8 cellular contexts compared by ENCODE assay signal in genomic region chr14:90814806-90815566, GRCh38. TPM values are rescaled to one million over a fixed set of nuclear protein-coding genes. Genes with fewer than 3 reads are reported as not detected.
DNase-seq lines count a peak whose midpoint lies in the region; ATAC-seq and TF ChIP-seq lines count a peak whose summit lies in the region.

No MANE protein-coding gene starts in this region.

- H3K36me3 Mint-ChIP-seq in chondrocyte (ENCODE audit: low read depth) (no peaks in the 10 kb centered on the region), naive B cell (no peaks in the 10 kb centered on the region)

- peak overlapping the region; percentile 90 for H3K4me3 Mint-ChIP-seq in chondrocyte (ENCODE audit: unreplicated experiment)
- H3K4me3 Mint-ChIP-seq in naive B cell, result peak overlapping the region; percentile 54 to 95 (median 84)

- H3K4me3 ChIP-seq in ACC112 (ENCODE audit: low read depth, low read length) (peak overlapping the region; percentile 91), HUES64 (ENCODE audit: low read length) (peak overlapping the region; percentile 51)

- peaks cover 10% of the 10 kb centered on the region for H3K4me1 Mint-ChIP-seq in chondrocyte (ENCODE audit: low read depth)
- peaks cover 5 to 6% (median 6%) of the 10 kb centered on the region in 3 donors for H3K4me1 Mint-ChIP-seq in naive B cell

- H3K9me3 Mint-ChIP-seq in chondrocyte (ENCODE audit: low read depth) (no peaks in the 10 kb centered on the region), naive B cell (no peaks in the 10 kb centered on the region)

- H2AFZ ChIP-seq in ACC112 (ENCODE audit: low read length, unreplicated experiment), result peak overlapping the region; percentile 96

- H3K4me1 ChIP-seq in ACC112 (ENCODE audit: control insufficient read depth, insufficient read depth, low read length, unreplicated experiment), result peaks cover 5% of the 10 kb centered on the region
- H3K4me1 ChIP-seq in HUES64 (ENCODE audit: insufficient read depth, low read length), result no peaks in the 10 kb centered on the region

- H3K27ac ChIP-seq in ACC112 (ENCODE audit: low read depth, low read length) (no peak overlapping the region), HUES64 (ENCODE audit: low read depth, low read length) (no peak overlapping the region)

- H3K27ac Mint-ChIP-seq in chondrocyte (ENCODE audit: unreplicated experiment) (peak overlapping the region; percentile 70), naive B cell (peak overlapping the region in 2 of 6 donors; percentile 2 to 87)

- H3K9ac ChIP-seq in HUES64 (ENCODE audit: low read depth, low read length), result no peak overlapping the region

- WGBS in HUES64, result 85% methylated on average over 12 of the region's 12 CpGs

- ATAC-seq in naive B cell (ENCODE audit: low read depth in 2 of 2), result no peak
- no peak for ATAC-seq in GM18867 (IDR thresholded peaks at IDR 0.05; ENCODE audit: unreplicated experiment)
- no peak for ATAC-seq in GM18868 (IDR thresholded peaks at IDR 0.05; ENCODE audit: unreplicated experiment)

- H3K9me3 ChIP-seq in HUES64 (ENCODE audit: insufficient read depth, low read depth, low read length), result no peaks in the 10 kb centered on the region

- H3K79me2 ChIP-seq in ACC112 (ENCODE audit: control insufficient read depth, insufficient read depth, low read length, unreplicated experiment), result peaks cover 15% of the 10 kb centered on the region

- H3K36me3 ChIP-seq in ACC112 (ENCODE audit: insufficient read depth, low read length), result no peaks in the 10 kb centered on the region
- H3K36me3 ChIP-seq in HUES64 (ENCODE audit: insufficient read depth, low read length), result no peaks in the 10 kb centered on the region

- H3K27me3 ChIP-seq in ACC112 (ENCODE audit: insufficient read depth, low read length) (no peaks in the 10 kb centered on the region), HUES64 (ENCODE audit: insufficient read depth, low read length) (peaks cover 16% of the 10 kb centered on the region)

- H3K27me3 Mint-ChIP-seq in chondrocyte (ENCODE audit: low read depth) (no peaks in the 10 kb centered on the region), naive B cell (peaks cover 4 to 17% (median 15%) of the 10 kb centered on the region in 3 donors)

- DNase-seq in chondrocyte (ENCODE audit: low spot score), result no peak
- no peak for DNase-seq in naive B cell
- DNase-seq in DMS79 (lab: John Stamatoyannopoulos, UW), result no peak
- no peak for DNase-seq in stimulated activated naive CD4-positive, alpha-beta T cell treated with Interleukin-2 at 50 U/mL for 16 hours (lab: John Stamatoyannopoulos, UW)

- no peak for TF ChIP-seq CTCF in chondrocyte (IDR thresholded peaks at IDR 0.05)

RNA-seq across cellular contexts. Expression of gene TTC7B, which starts 1.2 kb away (rescaled TPM):
- polyA plus RNA-seq in HUES64 (2013, experiment 1 of 2), result 12.5 TPM
- 27.3 TPM for polyA plus RNA-seq in HUES64 (2013, experiment 2 of 2)
- 29.9 to 45.6 TPM (median 40.3 TPM) in 3 replicates for total RNA-seq in chondrocyte
- polyA plus RNA-seq in naive B cell (ENCODE audit: low read depth in 6 of 6), result 1 to 10 TPM in 1 of 6 donors, under 1 TPM in 1, not detected in 4; 0.39 to 1.2 TPM
